In genomic region chr12:51663390-51663789, GRCh38 we compare ENCODE assay signal across 2 cellular contexts.
TF ChIP-seq lines count a peak whose summit lies in the region.

No MANE protein-coding gene starts in this region.

TF ChIP-seq in A549, 52 proteins besides CTCF, POLR2A, EP300 and RAD21 (continued from another document):
- TF ChIP-seq, protein P1, sequence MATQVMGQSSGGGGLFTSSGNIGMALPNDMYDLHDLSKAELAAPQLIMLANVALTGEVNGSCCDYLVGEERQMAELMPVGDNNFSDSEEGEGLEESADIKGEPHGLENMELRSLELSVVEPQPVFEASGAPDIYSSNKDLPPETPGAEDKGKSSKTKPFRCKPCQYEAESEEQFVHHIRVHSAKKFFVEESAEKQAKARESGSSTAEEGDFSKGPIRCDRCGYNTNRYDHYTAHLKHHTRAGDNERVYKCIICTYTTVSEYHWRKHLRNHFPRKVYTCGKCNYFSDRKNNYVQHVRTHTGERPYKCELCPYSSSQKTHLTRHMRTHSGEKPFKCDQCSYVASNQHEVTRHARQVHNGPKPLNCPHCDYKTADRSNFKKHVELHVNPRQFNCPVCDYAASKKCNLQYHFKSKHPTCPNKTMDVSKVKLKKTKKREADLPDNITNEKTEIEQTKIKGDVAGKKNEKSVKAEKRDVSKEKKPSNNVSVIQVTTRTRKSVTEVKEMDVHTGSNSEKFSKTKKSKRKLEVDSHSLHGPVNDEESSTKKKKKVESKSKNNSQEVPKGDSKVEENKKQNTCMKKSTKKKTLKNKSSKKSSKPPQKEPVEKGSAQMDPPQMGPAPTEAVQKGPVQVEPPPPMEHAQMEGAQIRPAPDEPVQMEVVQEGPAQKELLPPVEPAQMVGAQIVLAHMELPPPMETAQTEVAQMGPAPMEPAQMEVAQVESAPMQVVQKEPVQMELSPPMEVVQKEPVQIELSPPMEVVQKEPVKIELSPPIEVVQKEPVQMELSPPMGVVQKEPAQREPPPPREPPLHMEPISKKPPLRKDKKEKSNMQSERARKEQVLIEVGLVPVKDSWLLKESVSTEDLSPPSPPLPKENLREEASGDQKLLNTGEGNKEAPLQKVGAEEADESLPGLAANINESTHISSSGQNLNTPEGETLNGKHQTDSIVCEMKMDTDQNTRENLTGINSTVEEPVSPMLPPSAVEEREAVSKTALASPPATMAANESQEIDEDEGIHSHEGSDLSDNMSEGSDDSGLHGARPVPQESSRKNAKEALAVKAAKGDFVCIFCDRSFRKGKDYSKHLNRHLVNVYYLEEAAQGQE (IDR thresholded peaks at IDR 0.05), result no peak
- TF ChIP-seq RARB (CRISPR knock-in tag; IDR thresholded peaks at IDR 0.05), result no peak
- no peak for TF ChIP-seq FOSB (CRISPR knock-in tag; IDR thresholded peaks at IDR 0.05)
- TF ChIP-seq TP53 (CRISPR knock-in tag; IDR thresholded peaks at IDR 0.05), result no peak
- TF ChIP-seq HOXB5 (CRISPR knock-in tag; IDR thresholded peaks at IDR 0.05), result no peak
- TF ChIP-seq JUN (IDR thresholded peaks at IDR 0.05), result no peak
- TF ChIP-seq, protein P2, sequence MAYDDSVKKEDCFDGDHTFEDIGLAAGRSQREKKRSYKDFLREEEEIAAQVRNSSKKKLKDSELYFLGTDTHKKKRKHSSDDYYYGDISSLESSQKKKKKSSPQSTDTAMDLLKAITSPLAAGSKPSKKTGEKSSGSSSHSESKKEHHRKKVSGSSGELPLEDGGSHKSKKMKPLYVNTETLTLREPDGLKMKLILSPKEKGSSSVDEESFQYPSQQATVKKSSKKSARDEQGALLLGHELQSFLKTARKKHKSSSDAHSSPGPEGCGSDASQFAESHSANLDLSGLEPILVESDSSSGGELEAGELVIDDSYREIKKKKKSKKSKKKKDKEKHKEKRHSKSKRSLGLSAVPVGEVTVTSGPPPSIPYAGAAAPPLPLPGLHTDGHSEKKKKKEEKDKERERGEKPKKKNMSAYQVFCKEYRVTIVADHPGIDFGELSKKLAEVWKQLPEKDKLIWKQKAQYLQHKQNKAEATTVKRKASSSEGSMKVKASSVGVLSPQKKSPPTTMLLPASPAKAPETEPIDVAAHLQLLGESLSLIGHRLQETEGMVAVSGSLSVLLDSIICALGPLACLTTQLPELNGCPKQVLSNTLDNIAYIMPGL (CRISPR knock-in tag; IDR thresholded peaks at IDR 0.05; ENCODE audit: borderline replicate concordance), result no peak
- TF ChIP-seq FOSL2 (IDR thresholded peaks at IDR 0.05), result no peak
- no peak for TF ChIP-seq FOSL2 (CRISPR knock-in tag; IDR thresholded peaks at IDR 0.05)
- TF ChIP-seq HOXA7 (CRISPR knock-in tag; IDR thresholded peaks at IDR 0.05), result no peak

TF ChIP-seq in liver, 16 proteins besides CTCF, POLR2A, EP300 and RAD21 (continued from another document):
- TF ChIP-seq, protein P1 (IDR thresholded peaks at IDR 0.05), result peak; percentile 68
- TF ChIP-seq ATF3 (IDR thresholded peaks at IDR 0.05) (no peak), EGR1 (IDR thresholded peaks at IDR 0.05; ENCODE audit: low read depth in 2 of 2) (no peak), YY1 (IDR thresholded peaks at IDR 0.05) (no peak), RXRA (IDR thresholded peaks at IDR 0.05) (peak; percentile 79 to 83), FOXA2 (IDR thresholded peaks at IDR 0.05) (peak; percentile 70), JUND (IDR thresholded peaks at IDR 0.05) (no peak)
